10 cellular contexts compared by ENCODE assay signal in the genomic region with DNA sequence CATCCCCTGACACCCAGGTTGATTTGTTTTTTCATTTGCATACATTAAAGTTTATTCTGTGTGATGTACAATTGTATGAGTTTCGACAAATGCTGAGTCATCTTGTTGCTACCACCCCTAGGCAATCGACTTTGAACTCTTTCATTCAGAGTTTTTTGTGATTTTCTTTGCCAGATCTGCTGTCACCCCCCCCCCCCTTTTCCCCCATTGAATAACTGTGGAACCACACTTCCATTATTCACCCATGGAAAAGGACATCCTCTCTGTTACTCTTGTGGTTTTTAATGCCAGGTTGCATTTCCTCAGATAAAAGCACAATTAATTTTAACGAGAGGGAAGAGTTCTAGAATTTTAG. TPM values are rescaled to one million over a fixed set of nuclear protein-coding genes. Genes with fewer than 3 reads are reported as not detected.
DNase-seq lines count a peak whose midpoint lies in the region; TF ChIP-seq lines count a peak whose summit lies in the region.
"Had no signal": no experiment of that assay in that cellular context is flagged by ENCODE, and none has a peak within 500 bp of the region (broad histone marks: within the 10 kb centered on the region; RNA-seq: fewer than 3 reads in every experiment).

No MANE protein-coding gene starts in this region.

- no peak for TF ChIP-seq CTCF in neutrophil (IDR thresholded peaks at IDR 0.05)
- TF ChIP-seq CTCF in tibial nerve (IDR thresholded peaks at IDR 0.05), result no peak

- DNase-seq in HCEC 1CT (peak; percentile 12), OCI-M1 (lab: John Stamatoyannopoulos, UW) (peak; percentile 48), NK-92 (lab: John Stamatoyannopoulos, UW; ENCODE audit: unreplicated experiment) (no peak), SKM-1 (lab: John Stamatoyannopoulos, UW; ENCODE audit: unreplicated experiment) (no peak), tibial nerve (ENCODE audit: low spot score in 2 of 2) (no peak)
- DNase-seq: caudate nucleus, hippocampal formation, nucleus accumbens had no signal

- H3K36me3 Mint-ChIP-seq in dendritic cell treated with granulocyte-macrophage colony-stimulating factor and Interleukin-4, amounts not matched to agents 40 ng/mL and 50 ng/mL, for 4 days (ENCODE audit: low read depth), result peaks cover 10% of the 10 kb centered on the region

- TF ChIP-seq EP300 in tibial nerve (IDR thresholded peaks at IDR 0.05), result no peak

- H3K27me3 Mint-ChIP-seq in dendritic cell treated with granulocyte-macrophage colony-stimulating factor and Interleukin-4, amounts not matched to agents 40 ng/mL and 50 ng/mL, for 4 days, result no peaks in the 10 kb centered on the region

- H3K4me3 ChIP-seq in neutrophil (ENCODE audit: low read depth in 1 of 2, low read length in 1 of 2), result no peak overlapping the region
- H3K4me3 ChIP-seq in tibial nerve, result no peak overlapping the region

- no peaks in the 10 kb centered on the region for H3K9me3 Mint-ChIP-seq in dendritic cell treated with granulocyte-macrophage colony-stimulating factor and Interleukin-4, amounts not matched to agents 40 ng/mL and 50 ng/mL, for 4 days

- peaks cover 34 to 49% of the 10 kb centered on the region in 2 experiments for H3K4me1 ChIP-seq in neutrophil (ENCODE audit: control insufficient read depth in 1 of 2, insufficient read depth in 1 of 2, low read depth in 1 of 2, low read length in 1 of 2)
- peaks cover 0 to 87% (median 59%) of the 10 kb centered on the region in 4 donors for H3K4me1 ChIP-seq in tibial nerve

- H3K36me3 ChIP-seq in neutrophil (no peaks in the 10 kb centered on the region), tibial nerve (peaks cover 0 to 3% (median 0%) of the 10 kb centered on the region in 3 donors)

- H3K4me1 Mint-ChIP-seq in dendritic cell treated with granulocyte-macrophage colony-stimulating factor and Interleukin-4, amounts not matched to agents 40 ng/mL and 50 ng/mL, for 4 days (ENCODE audit: low read depth), result peaks cover 65% of the 10 kb centered on the region

- intact Hi-C loops in dendritic cell treated with granulocyte-macrophage colony-stimulating factor and Interleukin-4, amounts not matched to agents 40 ng/mL and 50 ng/mL, for 4 days (cut with micrococcal nuclease), result loop anchor here (2.0 kb wide), 1 partner anchor 14 kb away; the partner anchor contains the start of gene FAM120AOS

- WGBS in tibial nerve, 2 donors, result 28 to 38% methylated on average over 3 of the region's 3 CpGs

- TF ChIP-seq POLR2A in tibial nerve (IDR thresholded peaks at IDR 0.05), result no peak

- H3K27me3 ChIP-seq in neutrophil (no peaks in the 10 kb centered on the region), tibial nerve (no peaks in the 10 kb centered on the region)

- no peak overlapping the region for H3K4me3 Mint-ChIP-seq in dendritic cell treated with granulocyte-macrophage colony-stimulating factor and Interleukin-4, amounts not matched to agents 40 ng/mL and 50 ng/mL, for 4 days

- H3K27ac Mint-ChIP-seq in dendritic cell treated with granulocyte-macrophage colony-stimulating factor and Interleukin-4, amounts not matched to agents 40 ng/mL and 50 ng/mL, for 4 days, result peak overlapping the region; percentile 37

- H3K27ac ChIP-seq in neutrophil (peak overlapping the region; percentile 63), tibial nerve (no peak overlapping the region)

- H3K9me3 ChIP-seq in neutrophil (no peaks in the 10 kb centered on the region), tibial nerve (no peaks in the 10 kb centered on the region)

RNA-seq across cellular contexts. Expression of gene FAM120AOS, which starts 13.7 kb away (rescaled TPM):
- 10 to 100 TPM; 49.4 to 60.8 (median 54.1) TPM for total RNA-seq in tibial nerve

RNA-seq across cellular contexts. Expression of gene FAM120A, which starts 15.6 kb away (rescaled TPM):
- 100 to 1,000 TPM in 1 of 4 donors, 10 to 100 TPM in 3; 72.3 to 106 (median 76.1) TPM for total RNA-seq in tibial nerve

Comparison
In these comparisons a context has a peak if more than half of its experiments do, and no peak if none do; other contexts are left out.
1. DNase-seq: peak in HCEC 1CT (single experiment) and OCI-M1 (single experiment); none in NK-92 (single experiment), SKM-1 (single experiment) and tibial nerve (0 of 2).